ENCODE assay signal across 27 cellular contexts in genomic region chr7:54465095-54465494, GRCh38.
DNase-seq lines count a peak whose midpoint lies in the region; ATAC-seq, FAIRE-seq and TF ChIP-seq lines count a peak whose summit lies in the region.
"Had no signal": no experiment of that assay in that cellular context is flagged by ENCODE, and none has a peak within 500 bp of the region (broad histone marks: within the 10 kb centered on the region; RNA-seq: fewer than 3 reads in every experiment).

No MANE protein-coding gene starts in this region.

- no peaks in the 10 kb centered on the region for H3K27me3 Mint-ChIP-seq in type B pancreatic cell
- no peaks in the 10 kb centered on the region for H3K27me3 Mint-ChIP-seq in activated CD4-positive, alpha-beta T cell treated with anti-CD3 and anti-CD28 coated beads for 36 hours
- H3K27me3 Mint-ChIP-seq: CD4-positive, alpha-beta memory T cell; CD4-positive, CD25-positive, alpha-beta regulatory T cell; CD8-positive, alpha-beta memory T cell had no signal

- TF ChIP-seq POLR2A in H54 (IDR thresholded peaks at IDR 0.05; ENCODE audit: low read depth, low read length) (no peak), gastroesophageal sphincter (IDR thresholded peaks at IDR 0.05) (no peak)

- H3K4me1 ChIP-seq in mucosa of descending colon (ENCODE audit: low read depth) (no peaks in the 10 kb centered on the region), gastroesophageal sphincter (no peaks in the 10 kb centered on the region)
- H3K4me1 ChIP-seq: BE2C, BLaER1 had no signal

- TF ChIP-seq CTCF in mucosa of descending colon (IDR thresholded peaks at IDR 0.05) = no peak
- TF ChIP-seq CTCF in type B pancreatic cell (conservative IDR thresholded peaks at IDR 0.05) = no peak
- TF ChIP-seq CTCF in gastroesophageal sphincter (IDR thresholded peaks at IDR 0.05) = no peak

- TF ChIP-seq EP300 in gastroesophageal sphincter (IDR thresholded peaks at IDR 0.05) = no peak

- H3K27ac ChIP-seq in gastroesophageal sphincter = no peak overlapping the region
- H3K27ac ChIP-seq: BLaER1 had no signal

- no peak overlapping the region for H3K4me3 Mint-ChIP-seq in type B pancreatic cell
- no peak overlapping the region for H3K4me3 Mint-ChIP-seq in activated CD4-positive, alpha-beta T cell treated with anti-CD3 and anti-CD28 coated beads for 36 hours
- H3K4me3 Mint-ChIP-seq: CD14-positive monocyte; CD4-positive, alpha-beta memory T cell; CD4-positive, CD25-positive, alpha-beta regulatory T cell; CD8-positive, alpha-beta memory T cell had no signal

- no peaks in the 10 kb centered on the region for H3K4me1 Mint-ChIP-seq in type B pancreatic cell (ENCODE audit: unreplicated experiment)
- no peaks in the 10 kb centered on the region for H3K4me1 Mint-ChIP-seq in activated CD4-positive, alpha-beta T cell treated with anti-CD3 and anti-CD28 coated beads for 36 hours
- H3K4me1 Mint-ChIP-seq: CD14-positive monocyte; CD4-positive, alpha-beta memory T cell; CD4-positive, CD25-positive, alpha-beta regulatory T cell; CD8-positive, alpha-beta memory T cell had no signal

- no peaks in the 10 kb centered on the region for H3K9me3 Mint-ChIP-seq in type B pancreatic cell
- H3K9me3 Mint-ChIP-seq in activated CD4-positive, alpha-beta T cell treated with anti-CD3 and anti-CD28 coated beads for 36 hours (ENCODE audit: low read depth) = peaks cover 12% of the 10 kb centered on the region

- no peaks in the 10 kb centered on the region for H3K27me3 ChIP-seq in gastroesophageal sphincter
- H3K27me3 ChIP-seq: BE2C, BLaER1 had no signal

- peak; percentile 50 for FAIRE-seq in H54 (lab: Jason Lieb, UNC)
- FAIRE-seq: A204.1, GM12878, GM12892, GM18507 had no signal

- DNase-seq in H54 (ENCODE audit: insufficient read length, low spot score) = no peak
- peak; percentile 7 for DNase-seq in NCI-H69 (lab: John Stamatoyannopoulos, UW)
- no peak for DNase-seq in mucosa of descending colon
- DNase-seq in type B pancreatic cell (ENCODE audit: extremely low spot score, unreplicated experiment) = no peak
- DNase-seq in activated CD4-positive, alpha-beta T cell treated with anti-CD3 and anti-CD28 coated beads for 36 hours = no peak
- DNase-seq: 8988T; ACHN; BE2C; C1 segment of cervical spinal cord; CD4-positive, alpha-beta memory T cell; CD4-positive, CD25-positive, alpha-beta regulatory T cell; CD8-positive, alpha-beta memory T cell; COR-L47; DMS 273 treated with DMSO at 0.1 percent for 48 hours; DMS153; DMS53; DMS79; DND-41; EL; GDM1 had no signal

- CTCF ChIA-PET in activated CD4-positive, alpha-beta T cell treated with anti-CD3 and anti-CD28 coated beads for 36 hours (lab: Charles Lee) = no interaction called here

- no peaks in the 10 kb centered on the region for H3K9me3 ChIP-seq in mucosa of descending colon
- no peaks in the 10 kb centered on the region for H3K9me3 ChIP-seq in gastroesophageal sphincter
- H3K9me3 ChIP-seq: BE2C, BLaER1 had no signal

- H3K27ac Mint-ChIP-seq in type B pancreatic cell = no peak overlapping the region
- no peak overlapping the region for H3K27ac Mint-ChIP-seq in activated CD4-positive, alpha-beta T cell treated with anti-CD3 and anti-CD28 coated beads for 36 hours
- H3K27ac Mint-ChIP-seq: CD14-positive monocyte; CD4-positive, alpha-beta memory T cell; CD4-positive, CD25-positive, alpha-beta regulatory T cell had no signal

- ATAC-seq in mucosa of descending colon (peak; percentile 80), gastroesophageal sphincter (no peak)
- no peak for ATAC-seq in activated CD4-positive, alpha-beta T cell treated with anti-CD3 and anti-CD28 coated beads for 36 hours
- ATAC-seq: GM12878 had no signal

- POLR2A ChIA-PET in activated CD4-positive, alpha-beta T cell treated with anti-CD3 and anti-CD28 coated beads for 36 hours (lab: Charles Lee) = no interaction called here

- H3K4me3 ChIP-seq in mucosa of descending colon = no peak overlapping the region
- H3K4me3 ChIP-seq in gastroesophageal sphincter = no peak overlapping the region
- H3K4me3 ChIP-seq: BLaER1, GM12878 had no signal

- intact Hi-C loops in mucosa of descending colon (cut with DNase I, micrococcal nuclease) = no loop called here
- intact Hi-C loops in activated CD4-positive, alpha-beta T cell treated with anti-CD3 and anti-CD28 coated beads for 36 hours (cut with DNase I, micrococcal nuclease) = no loop called here

- H3K36me3 Mint-ChIP-seq in type B pancreatic cell = no peaks in the 10 kb centered on the region
- H3K36me3 Mint-ChIP-seq in activated CD4-positive, alpha-beta T cell treated with anti-CD3 and anti-CD28 coated beads for 36 hours (ENCODE audit: low read depth) = no peaks in the 10 kb centered on the region
- H3K36me3 Mint-ChIP-seq: CD14-positive monocyte; CD4-positive, alpha-beta memory T cell; CD4-positive, CD25-positive, alpha-beta regulatory T cell; CD8-positive, alpha-beta memory T cell had no signal

- H3K36me3 ChIP-seq in mucosa of descending colon (ENCODE audit: low read depth) = no peaks in the 10 kb centered on the region
- no peaks in the 10 kb centered on the region for H3K36me3 ChIP-seq in gastroesophageal sphincter
- H3K36me3 ChIP-seq: BE2C, BLaER1 had no signal
